Comparison of ENCODE assay signal across 21 cellular contexts in genomic region chr6:110635096-110635495, GRCh38.
A peak's percentile ranks its signal among the peaks of the same experiment; 100 is the strongest.
DNase-seq lines count a peak whose midpoint lies in the region; ATAC-seq, FAIRE-seq and TF ChIP-seq lines count a peak whose summit lies in the region.
"Had no signal": no experiment of that assay in that cellular context is flagged by ENCODE, and none has a peak within 500 bp of the region (broad histone marks: within the 10 kb centered on the region; RNA-seq: fewer than 3 reads in every experiment).

No MANE protein-coding gene starts in this region.

- TF ChIP-seq EP300 in GM12878 (IDR thresholded peaks at IDR 0.05; ENCODE audit: borderline replicate concordance in 1 of 2, control insufficient read depth in 1 of 2, low read depth in 2 of 2, low read length in 2 of 2): no peak
- TF ChIP-seq EP300 in gastroesophageal sphincter (IDR thresholded peaks at IDR 0.05): no peak

- DNase-seq in NOMO-1 treated with DMSO at 0.1 percent for 48 hours (lab: John Stamatoyannopoulos, UW; ENCODE audit: unreplicated experiment) (peak; percentile 24), NOMO-1 treated with dmso at 0.1 percent for 144 hours (lab: John Stamatoyannopoulos, UW; ENCODE audit: unreplicated experiment) (no peak), OCI-M1 (lab: John Stamatoyannopoulos, UW) (peak; percentile 52), GM12878 (ENCODE audit: low read depth, low spot score) (no peak), kidney (no peak)
- DNase-seq in naive thymus-derived CD4-positive, alpha-beta T cell: no peak
- DNase-seq: CD8-positive, alpha-beta memory T cell; DMS79 treated with DMSO at 0.1 percent for 48 hours; GOT3; MM.1S; NCI-H1436; NCI-H2029 treated with DMSO at 0.1 percent for 48 hours; NCI-H2227 treated with DMSO at 0.1 percent for 48 hours; NCI-H524; Right ventricle myocardium superior had no signal

- in situ Hi-C loops in GM12878 (cut with MboI): no loop called here

- CTCF ChIA-PET in GM12878 (lab: Yijun Ruan, JAX): no interaction called here
- CTCF ChIA-PET in naive thymus-derived CD4-positive, alpha-beta T cell (lab: Charles Lee): no interaction called here

- no peaks in the 10 kb centered on the region for H3K27me3 ChIP-seq in GM12878 (replicated peaks in 1 of 2; ENCODE audit: control insufficient read depth in 2 of 2, insufficient read depth in 2 of 2, low read length in 1 of 2)
- no peaks in the 10 kb centered on the region for H3K27me3 ChIP-seq in naive thymus-derived CD4-positive, alpha-beta T cell (ENCODE audit: control insufficient read depth in 2 of 2, insufficient read depth in 2 of 2, low read length in 2 of 2)
- H3K27me3 ChIP-seq in gastroesophageal sphincter: no peaks in the 10 kb centered on the region
- H3K27me3 ChIP-seq: BLaER1 treated with 17β-estradiol and CSF1 and Interleukin-3, amounts not matched to agents 10 nM and 100 nM had no signal

- SMC1A ChIA-PET in GM12878 (lab: Charles Lee; ENCODE audit: uncharacterized antibody, unreplicated experiment): no interaction called here

- H3K4me1 ChIP-seq in GM12878 (ENCODE audit: control insufficient read depth, insufficient read depth, low read length): no peaks in the 10 kb centered on the region
- no peaks in the 10 kb centered on the region for H3K4me1 ChIP-seq in kidney (ENCODE audit: control insufficient read depth in 1 of 2, insufficient read depth in 1 of 2, low read depth in 1 of 2, low read length in 2 of 2)
- no peaks in the 10 kb centered on the region for H3K4me1 ChIP-seq in naive thymus-derived CD4-positive, alpha-beta T cell (ENCODE audit: control insufficient read depth in 2 of 2, insufficient read depth in 2 of 2, low read length in 2 of 2)
- no peaks in the 10 kb centered on the region for H3K4me1 ChIP-seq in gastroesophageal sphincter

- H3K9me3 Mint-ChIP-seq in naive thymus-derived CD4-positive, alpha-beta T cell: peaks cover 0 to 3% (median 0%) of the 10 kb centered on the region in 11 donors
- H3K9me3 Mint-ChIP-seq: CD8-positive, alpha-beta memory T cell had no signal

- no peaks in the 10 kb centered on the region for H3K36me3 ChIP-seq in GM12878 (ENCODE audit: control insufficient read depth in 2 of 2, insufficient read depth in 2 of 2, low read length in 1 of 2)
- H3K36me3 ChIP-seq in kidney (ENCODE audit: control insufficient read depth in 1 of 2, insufficient read depth in 2 of 2, low read length in 2 of 2): no peaks in the 10 kb centered on the region
- H3K36me3 ChIP-seq in naive thymus-derived CD4-positive, alpha-beta T cell (ENCODE audit: control insufficient read depth in 2 of 3, insufficient read depth in 3 of 3, low read length in 3 of 3): no peaks in the 10 kb centered on the region
- no peaks in the 10 kb centered on the region for H3K36me3 ChIP-seq in gastroesophageal sphincter

- intact Hi-C loops in GM12878 (cut with micrococcal nuclease; ENCODE audit: unreplicated experiment): no loop called here
- intact Hi-C loops in kidney (cut with DNase I): no loop called here
- intact Hi-C loops in naive thymus-derived CD4-positive, alpha-beta T cell (cut with micrococcal nuclease): no loop called here

- ATAC-seq in GM12878 (no peak), gastroesophageal sphincter (no peak), HG02970 (IDR thresholded peaks at IDR 0.05; ENCODE audit: low FRiP score, unreplicated experiment) (no peak)
- ATAC-seq in naive thymus-derived CD4-positive, alpha-beta T cell: no peak
- ATAC-seq: SK-N-SH treated with all-trans-retinoic acid at 6 μM for 48 hours had no signal

- H3K4me2 ChIP-seq in GM12878 (ENCODE audit: control insufficient read depth, insufficient read depth): no peak overlapping the region

- H3K27ac Mint-ChIP-seq in naive thymus-derived CD4-positive, alpha-beta T cell: no peak overlapping the region

- 6% methylated on average over 1 of the region's 1 CpG for WGBS in GM12878 (ENCODE audit: insufficient coverage, insufficient replicate concordance, low lambda C conversion rate, missing lambda C conversion rate)
- WGBS in gastroesophageal sphincter (ENCODE audit: low coverage in 1 of 2), 2 donors: 53 to 60% methylated on average over 1 of the region's 1 CpG

- H3K4me3 Mint-ChIP-seq in naive thymus-derived CD4-positive, alpha-beta T cell: no peak overlapping the region
- H3K4me3 Mint-ChIP-seq: CD8-positive, alpha-beta memory T cell had no signal

- H2AFZ ChIP-seq in GM12878 (ENCODE audit: control insufficient read depth, low read depth, low read length): no peak overlapping the region

- no peaks in the 10 kb centered on the region for H3K27me3 Mint-ChIP-seq in naive thymus-derived CD4-positive, alpha-beta T cell
- H3K27me3 Mint-ChIP-seq: CD8-positive, alpha-beta memory T cell had no signal

- no peak overlapping the region for H3K4me3 ChIP-seq in GM12878
- H3K4me3 ChIP-seq in kidney (ENCODE audit: low read length in 2 of 2): no peak overlapping the region
- no peak overlapping the region for H3K4me3 ChIP-seq in naive thymus-derived CD4-positive, alpha-beta T cell (ENCODE audit: low read length)
- no peak overlapping the region for H3K4me3 ChIP-seq in gastroesophageal sphincter
- H3K4me3 ChIP-seq: BLaER1 treated with 17β-estradiol and CSF1 and Interleukin-3, amounts not matched to agents 10 nM and 100 nM had no signal

- H3K4me1 Mint-ChIP-seq in naive thymus-derived CD4-positive, alpha-beta T cell: peaks cover 0 to 8% (median 0%) of the 10 kb centered on the region in 7 donors
- H3K4me1 Mint-ChIP-seq: CD8-positive, alpha-beta memory T cell had no signal

- H3K9ac ChIP-seq in GM12878 (ENCODE audit: control insufficient read depth, insufficient read depth, low read length) (no peak overlapping the region), kidney (ENCODE audit: low read length in 2 of 2) (no peak overlapping the region)
- H3K9ac ChIP-seq: BLaER1 treated with 17β-estradiol and CSF1 and Interleukin-3, amounts not matched to agents 10 nM and 100 nM had no signal

- H3K9me3 ChIP-seq in GM12878 (replicated peaks; ENCODE audit: control insufficient read depth, insufficient read depth, low read length): no peaks in the 10 kb centered on the region
- no peaks in the 10 kb centered on the region for H3K9me3 ChIP-seq in kidney (ENCODE audit: control insufficient read depth in 1 of 2, low read length in 2 of 2)
- H3K9me3 ChIP-seq in naive thymus-derived CD4-positive, alpha-beta T cell (ENCODE audit: control insufficient read depth in 2 of 3, low read length in 3 of 3): no peaks in the 10 kb centered on the region
- H3K9me3 ChIP-seq in gastroesophageal sphincter: no peaks in the 10 kb centered on the region
- H3K9me3 ChIP-seq: BLaER1 treated with 17β-estradiol and CSF1 and Interleukin-3, amounts not matched to agents 10 nM and 100 nM had no signal

- no peak for TF ChIP-seq RAD21 in GM12878 (IDR thresholded peaks at IDR 0.05; ENCODE audit: insufficient read depth, low read depth, low read length)

- POLR2A ChIA-PET in GM12878 (lab: Charles Lee): no interaction called here
- POLR2A ChIA-PET in naive thymus-derived CD4-positive, alpha-beta T cell (lab: Charles Lee): no interaction called here

- H3K79me2 ChIP-seq in GM12878 (ENCODE audit: control insufficient read depth, insufficient read depth, low read length): no peaks in the 10 kb centered on the region

- TF ChIP-seq POLR2A in GM12878 (IDR thresholded peaks at IDR 0.05; ENCODE audit: low read depth, low read length) (no peak), gastroesophageal sphincter (IDR thresholded peaks at IDR 0.05) (no peak)

- peaks cover 4 to 39% (median 19%) of the 10 kb centered on the region in 5 donors for H3K36me3 Mint-ChIP-seq in naive thymus-derived CD4-positive, alpha-beta T cell

- BruUV-seq in GM12878 (replicated peaks; lab: Mats Ljungman, UMichigan): no TSS peak

- H3K27ac ChIP-seq in GM12878 (ENCODE audit: control insufficient read depth, insufficient read depth): no peak overlapping the region
- H3K27ac ChIP-seq in kidney (ENCODE audit: low read depth in 2 of 2, low read length in 2 of 2): no peak overlapping the region
- no peak overlapping the region for H3K27ac ChIP-seq in naive thymus-derived CD4-positive, alpha-beta T cell (ENCODE audit: low read depth, low read length)
- no peak overlapping the region for H3K27ac ChIP-seq in gastroesophageal sphincter
- H3K27ac ChIP-seq: BLaER1 treated with 17β-estradiol and CSF1 and Interleukin-3, amounts not matched to agents 10 nM and 100 nM had no signal

- FAIRE-seq in GM12878 (lab: Jason Lieb, UNC) (no peak), kidney (lab: Jason Lieb, UNC) (no peak)
- FAIRE-seq: D721Med, RCC 7860 had no signal

- RAD21 ChIA-PET in GM12878 (lab: Charles Lee; ENCODE audit: unreplicated experiment): no interaction called here

- no peaks in the 10 kb centered on the region for H4K20me1 ChIP-seq in GM12878 (ENCODE audit: control insufficient read depth, insufficient read depth)
- H4K20me1 ChIP-seq: BLaER1 treated with 17β-estradiol and CSF1 and Interleukin-3, amounts not matched to agents 10 nM and 100 nM had no signal

- TF ChIP-seq CTCF in GM12878 (IDR thresholded peaks at IDR 0.05 in 2 of 3, conservative IDR thresholded peaks at IDR 0.05 in 1 of 3; ENCODE audit: control insufficient read depth in 2 of 3, extremely low read depth in 1 of 3, insufficient read depth in 1 of 3, low read depth in 3 of 3, low read length in 3 of 3) (no peak), kidney (IDR thresholded peaks at IDR 0.05; ENCODE audit: borderline replicate concordance, extremely low read depth, insufficient read depth) (no peak), gastroesophageal sphincter (IDR thresholded peaks at IDR 0.05) (no peak)

TF ChIP-seq in GM12878, 131 proteins besides CTCF, POLR2A, EP300 and RAD21:
- peak; percentile 82 for TF ChIP-seq MEF2B (IDR thresholded peaks at IDR 0.05; ENCODE audit: partially characterized antibody, poor library complexity, severe bottlenecking)
- no peak for TF ChIP-seq SREBF2 (IDR thresholded peaks at IDR 0.05; ENCODE audit: low read length)
- TF ChIP-seq NBN (IDR thresholded peaks at IDR 0.05): no peak
- TF ChIP-seq MTA2 (IDR thresholded peaks at IDR 0.05; ENCODE audit: low read depth): peak; percentile 44; the same call in 1 of the 2 replicates

Comparison
In these comparisons a context has a peak if more than half of its experiments do, and no peak if none do; other contexts are left out.
1. DNase-seq: peak in NOMO-1 treated with DMSO at 0.1 percent for 48 hours (single experiment) and OCI-M1 (single experiment); none in NOMO-1 treated with dmso at 0.1 percent for 144 hours (single experiment), GM12878 (single experiment), kidney (single experiment) and naive thymus-derived CD4-positive, alpha-beta T cell (0 of 9).